In genomic region chr3:172106989-172107388, GRCh38 we compare ENCODE assay signal across 8 cellular contexts.
DNase-seq lines count a peak whose midpoint lies in the region; ATAC-seq and FAIRE-seq lines count a peak whose summit lies in the region.

No MANE protein-coding gene starts in this region.

- peak; percentile 50 for FAIRE-seq in RCC 7860 (lab: Jason Lieb, UNC)

- peaks cover 60% of the 10 kb centered on the region for H3K4me1 ChIP-seq in muscle layer of colon (ENCODE audit: insufficient read depth, low read length)

- H3K36me3 ChIP-seq in muscle layer of colon (ENCODE audit: insufficient read depth, low read length): no peaks in the 10 kb centered on the region

- H3K36me3 Mint-ChIP-seq in stimulated activated naive CD8-positive, alpha-beta T cell treated with anti-CD3 and anti-CD28 coated beads, Interleukin-15, Interleukin-2, amounts not matched to agents 100 ng/mL and 50 ng/mL, for 24 hours (ENCODE audit: low read depth): peaks cover 6% of the 10 kb centered on the region

- H3K9me3 Mint-ChIP-seq in stimulated activated naive CD8-positive, alpha-beta T cell treated with anti-CD3 and anti-CD28 coated beads, Interleukin-15, Interleukin-2, amounts not matched to agents 100 ng/mL and 50 ng/mL, for 24 hours: no peaks in the 10 kb centered on the region

- no peak overlapping the region for H3K9ac ChIP-seq in muscle layer of colon (ENCODE audit: low read length)

- H3K27me3 Mint-ChIP-seq in stimulated activated naive CD8-positive, alpha-beta T cell treated with anti-CD3 and anti-CD28 coated beads, Interleukin-15, Interleukin-2, amounts not matched to agents 100 ng/mL and 50 ng/mL, for 24 hours: peaks cover 10% of the 10 kb centered on the region

- peak overlapping the region; percentile 7 for H3K27ac ChIP-seq in muscle layer of colon (ENCODE audit: low read depth, low read length)

- H3K27me3 ChIP-seq in muscle layer of colon (ENCODE audit: control insufficient read depth in 1 of 2, insufficient read depth in 2 of 2, low read length in 2 of 2): no peaks in the 10 kb centered on the region

- H3K27ac Mint-ChIP-seq in stimulated activated naive CD8-positive, alpha-beta T cell treated with anti-CD3 and anti-CD28 coated beads, Interleukin-15, Interleukin-2, amounts not matched to agents 100 ng/mL and 50 ng/mL, for 24 hours: peak overlapping the region; percentile 90

- H3K4me1 Mint-ChIP-seq in stimulated activated naive CD8-positive, alpha-beta T cell treated with anti-CD3 and anti-CD28 coated beads, Interleukin-15, Interleukin-2, amounts not matched to agents 100 ng/mL and 50 ng/mL, for 24 hours (ENCODE audit: low read depth): peaks cover 77% of the 10 kb centered on the region

- DNase-seq in RCC 7860 (ENCODE audit: low spot score) (peak; percentile 56), NCI-H510A treated with DMSO at 0.1 percent for 48 hours (lab: John Stamatoyannopoulos, UW) (no peak), COR-L47 (lab: John Stamatoyannopoulos, UW) (no peak)
- DNase-seq in activated effector memory CD4-positive, alpha-beta T cell treated with anti-CD3 and anti-CD28 coated beads, Interleukin-2, amount 50 U/mL, for 16 hours: peak; percentile 79

- H3K4me3 ChIP-seq in muscle layer of colon (ENCODE audit: low read depth in 1 of 2, low read length in 2 of 2): no peak overlapping the region

- no peaks in the 10 kb centered on the region for H3K9me3 ChIP-seq in muscle layer of colon (ENCODE audit: low read length)

- peak overlapping the region; percentile 79 for H3K4me3 Mint-ChIP-seq in stimulated activated naive CD8-positive, alpha-beta T cell treated with anti-CD3 and anti-CD28 coated beads, Interleukin-15, Interleukin-2, amounts not matched to agents 100 ng/mL and 50 ng/mL, for 24 hours

- ATAC-seq in GM18517 (IDR thresholded peaks at IDR 0.05; ENCODE audit: unreplicated experiment) (peak; percentile 48), HG02970 (IDR thresholded peaks at IDR 0.05; ENCODE audit: low FRiP score, unreplicated experiment) (peak; percentile 51)

Comparison
In these comparisons a context has a peak if more than half of its experiments do, and no peak if none do; other contexts are left out.
1. DNase-seq: peak in RCC 7860 (single experiment) and activated effector memory CD4-positive, alpha-beta T cell treated with anti-CD3 and anti-CD28 coated beads, Interleukin-2, amount 50 U/mL, for 16 hours (single experiment); none in NCI-H510A treated with DMSO at 0.1 percent for 48 hours (single experiment) and COR-L47 (single experiment).